8 cellular contexts compared by ENCODE assay signal in genomic region chr4:121156822-121157769, GRCh38. TPM values are rescaled to one million over a fixed set of nuclear protein-coding genes. Genes with fewer than 3 reads are reported as not detected.
DNase-seq lines count a peak whose midpoint lies in the region; ATAC-seq and TF ChIP-seq lines count a peak whose summit lies in the region.

No MANE protein-coding gene starts in this region.

- no peak overlapping the region for H2AK5ac ChIP-seq in mesenchymal stem cell (ENCODE audit: low read length, severe bottlenecking)

- no peaks in the 10 kb centered on the region for H3K79me1 ChIP-seq in mesenchymal stem cell (replicated peaks; ENCODE audit: low read length, poor library complexity, severe bottlenecking)

- H3K36me3 Mint-ChIP-seq in activated B cell treated with CpG ODN at 0.5 μM for 24 hours (ENCODE audit: low read depth) = no peaks in the 10 kb centered on the region

- H3K9me3 ChIP-seq in mesenchymal stem cell (ENCODE audit: control insufficient read depth, low read length) (no peaks in the 10 kb centered on the region), thyroid gland (no peaks in the 10 kb centered on the region)

- H4K91ac ChIP-seq in mesenchymal stem cell (ENCODE audit: low read length) = no peak overlapping the region

- H3K9ac ChIP-seq in mesenchymal stem cell (ENCODE audit: low read length) = peak overlapping the region; percentile 85

- H3K36me3 ChIP-seq in mesenchymal stem cell (ENCODE audit: control insufficient read depth in 1 of 2, insufficient read depth in 2 of 2, low read depth in 1 of 2, low read length in 2 of 2) (no peaks in the 10 kb centered on the region), thyroid gland (no peaks in the 10 kb centered on the region)

- H2BK12ac ChIP-seq in mesenchymal stem cell (ENCODE audit: low read length in 2 of 2) = peak overlapping the region in 1 of 2 experiments; percentile 63

- H3K23ac ChIP-seq in mesenchymal stem cell (ENCODE audit: low read length in 2 of 2) = no peak overlapping the region

- no peak overlapping the region for H2BK120ac ChIP-seq in mesenchymal stem cell (ENCODE audit: low read depth, low read length)

- no peak overlapping the region for H3K27ac Mint-ChIP-seq in activated B cell treated with CpG ODN at 0.5 μM for 24 hours

- H2BK5ac ChIP-seq in mesenchymal stem cell (ENCODE audit: low read depth, low read length, poor library complexity, severe bottlenecking) = no peak overlapping the region

- H3K4me3 ChIP-seq in mesenchymal stem cell (ENCODE audit: insufficient read depth in 1 of 2, low read depth in 1 of 2, low read length in 2 of 2) = peak overlapping the region; percentile 57 to 83
- H3K4me3 ChIP-seq in thyroid gland (replicated peaks in 1 of 3) = peak overlapping the region in 2 of 3 donors; percentile 16 to 51

- no peak overlapping the region for H4K8ac ChIP-seq in mesenchymal stem cell (ENCODE audit: low read length)

- H3K27me3 ChIP-seq in mesenchymal stem cell (ENCODE audit: control insufficient read depth in 1 of 2, insufficient read depth in 1 of 2, low read length in 2 of 2) = no peaks in the 10 kb centered on the region
- no peaks in the 10 kb centered on the region for H3K27me3 ChIP-seq in thyroid gland

- H3K4me1 ChIP-seq in mesenchymal stem cell (ENCODE audit: control insufficient read depth, insufficient read depth, low read depth, low read length) (no peaks in the 10 kb centered on the region), thyroid gland (no peaks in the 10 kb centered on the region)

- no peaks in the 10 kb centered on the region for H3K9me3 Mint-ChIP-seq in activated B cell treated with CpG ODN at 0.5 μM for 24 hours

- peak overlapping the region; percentile 67 for H2AFZ ChIP-seq in mesenchymal stem cell (ENCODE audit: low read depth, low read length)

- CTCF ChIA-PET in activated B cell treated with CpG ODN at 0.5 μM for 24 hours (lab: Charles Lee) = no interaction called here

- ATAC-seq in activated B cell treated with CpG ODN at 0.5 μM for 24 hours (ENCODE audit: low read depth) (no peak), HG02763 (IDR thresholded peaks at IDR 0.05; ENCODE audit: unreplicated experiment) (no peak)

- peaks cover 28% of the 10 kb centered on the region for H3K27me3 Mint-ChIP-seq in activated B cell treated with CpG ODN at 0.5 μM for 24 hours

- WGBS in mesenchymal stem cell = 2% methylated on average over 32 of the region's 32 CpGs
- WGBS in thyroid gland, 2 donors = 2 to 3% methylated on average over 32 of the region's 32 CpGs

- H3K4me1 Mint-ChIP-seq in activated B cell treated with CpG ODN at 0.5 μM for 24 hours = peaks cover 8% of the 10 kb centered on the region

- peak; percentile 5 for DNase-seq in DMS153 treated with DMSO at 0.1 percent for 48 hours (lab: John Stamatoyannopoulos, UW; ENCODE audit: unreplicated experiment)
- DNase-seq in DMS153 (lab: John Stamatoyannopoulos, UW) = no peak
- DNase-seq in activated B cell treated with CpG ODN at 0.5 μM for 24 hours = no peak
- DNase-seq in effector CD4-positive, alpha-beta T cell = peak; percentile 12
- peak; percentile 54 for DNase-seq in mesenchymal stem cell
- DNase-seq in thyroid gland = peak; percentile 15 to 18
- no peak for DNase-seq in erythroblast (lab: John Stamatoyannopoulos, UW)

- peak overlapping the region; percentile 62 for H3K4me3 Mint-ChIP-seq in activated B cell treated with CpG ODN at 0.5 μM for 24 hours

- H3K27ac ChIP-seq in mesenchymal stem cell (ENCODE audit: low read length, poor library complexity, severe bottlenecking) (no peak overlapping the region), thyroid gland (no peak overlapping the region)

- POLR2A ChIA-PET in activated B cell treated with CpG ODN at 0.5 μM for 24 hours (lab: Charles Lee) = no interaction called here

- H2BK15ac ChIP-seq in mesenchymal stem cell (ENCODE audit: low read depth, poor library complexity, severe bottlenecking) = no peak overlapping the region

- TF ChIP-seq CTCF in activated B cell treated with CpG ODN at 0.5 μM for 24 hours (IDR thresholded peaks at IDR 0.05) (no peak), thyroid gland (IDR thresholded peaks at IDR 0.05) (no peak)

- intact Hi-C loops in activated B cell treated with CpG ODN at 0.5 μM for 24 hours (cut with micrococcal nuclease) (no loop called here), thyroid gland (cut with DNase I) (no loop called here)

- TF ChIP-seq POLR2A in thyroid gland (IDR thresholded peaks at IDR 0.05) = no peak
- no peak for TF ChIP-seq POLR2A in erythroblast (IDR thresholded peaks at IDR 0.05; ENCODE audit: low read length)

- H3K4ac ChIP-seq in mesenchymal stem cell (ENCODE audit: low read depth in 1 of 2, low read length in 2 of 2) = peak overlapping the region in 1 of 2 experiments; percentile 59

- H3K18ac ChIP-seq in mesenchymal stem cell (ENCODE audit: low read depth in 1 of 2, low read length in 2 of 2) = peak overlapping the region in 1 of 2 experiments; percentile 84

- H3K14ac ChIP-seq in mesenchymal stem cell (ENCODE audit: low read length in 2 of 2) = no peak overlapping the region

- peak overlapping the region; percentile 81 for H3K4me2 ChIP-seq in mesenchymal stem cell (ENCODE audit: low read length, poor library complexity, severe bottlenecking)

RNA-seq across cellular contexts. Expression of gene TNIP3, which starts 7.0 kb away (rescaled TPM):
- total RNA-seq in activated B cell treated with CpG ODN at 0.5 μM for 24 hours (0.15 TPM in 1 of 2 replicates, not detected in the other), thyroid gland (not detected)
- 0.14 TPM for polyA plus RNA-seq in mesenchymal stem cell (2013, experiment 1 of 2)
- polyA plus RNA-seq in mesenchymal stem cell (2013, experiment 2 of 2) = 0.11 TPM

Comparison
In these comparisons a context has a peak if more than half of its experiments do, and no peak if none do; other contexts are left out.
1. DNase-seq: peak in DMS153 treated with DMSO at 0.1 percent for 48 hours (single experiment), effector CD4-positive, alpha-beta T cell (single experiment), mesenchymal stem cell (single experiment) and thyroid gland (2 of 2); none in DMS153 (single experiment), activated B cell treated with CpG ODN at 0.5 μM for 24 hours (single experiment) and erythroblast (0 of 2).